ENCODE assay signal across 29 cellular contexts in the genomic region with DNA sequence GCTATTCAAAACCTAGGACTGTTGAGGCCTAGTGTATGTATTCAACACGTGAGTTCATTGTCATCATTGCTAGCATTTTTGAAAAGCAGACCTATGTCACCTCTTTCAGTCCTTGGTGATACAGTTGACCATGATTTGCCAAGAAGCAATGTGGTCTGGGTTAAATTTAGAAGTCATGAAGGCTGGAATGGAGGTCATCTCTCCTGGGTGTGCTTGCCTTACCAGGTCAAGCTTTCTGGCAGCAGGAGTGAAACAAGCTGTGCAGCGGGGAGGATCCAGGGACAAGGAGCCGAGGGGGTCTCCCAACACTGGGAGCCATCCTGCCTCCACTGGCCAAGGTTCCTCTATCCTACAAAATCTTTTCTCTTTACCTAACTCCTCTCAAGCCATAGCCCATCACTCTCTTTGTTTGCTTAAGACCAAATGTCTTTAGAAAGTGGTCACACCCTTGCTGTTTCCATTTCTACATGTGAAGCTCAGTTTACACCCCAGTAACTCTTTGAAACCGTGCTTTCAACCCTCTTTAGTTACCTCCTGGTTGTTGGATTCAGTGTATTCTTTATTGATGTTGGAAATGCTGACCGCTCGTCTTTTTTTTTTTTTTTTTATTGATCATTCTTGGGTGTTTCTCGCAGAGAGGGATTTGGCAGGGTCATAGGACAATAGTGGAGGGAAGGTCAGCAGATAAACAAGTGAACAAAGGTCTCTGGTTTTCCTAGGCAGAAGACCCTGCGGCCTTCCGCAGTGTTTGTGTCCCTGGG. TPM values are rescaled to one million over a fixed set of nuclear protein-coding genes. Genes with fewer than 3 reads are reported as not detected.
"Had no signal": no experiment of that assay in that cellular context is flagged by ENCODE, and none has a peak within 500 bp of the region (broad histone marks: within the 10 kb centered on the region; RNA-seq: fewer than 3 reads in every experiment).

No MANE protein-coding gene starts in this region.

- H3K27ac ChIP-seq: epithelial cell of prostate, esophagus squamous epithelium, hepatocyte, ovary, sigmoid colon, skin epidermis, spleen, testis, tibial artery had no signal

- H3K27me3 ChIP-seq: esophagus squamous epithelium, hepatocyte, ovary, sigmoid colon, spleen, testis had no signal

- H3K4me1 ChIP-seq: esophagus squamous epithelium, sigmoid colon, spleen, testis, tibial artery had no signal

- H3K9me3 ChIP-seq: esophagus squamous epithelium, ovary, sigmoid colon, testis, tibial artery had no signal

- ATAC-seq: natural killer cell; stimulated activated memory B cell treated with anti-CD40 and anti-IgM and Interleukin-4, amounts not matched to agents 10 μg/mL and 1 μg/mL and 100 μg/mL, for 72 hours; stimulated activated naive CD8-positive, alpha-beta T cell treated with anti-CD3 and anti-CD28 coated beads, Interleukin-15, Interleukin-2, amounts not matched to agents 100 U/mL and 50 U/mL, for 24 hours had no signal

- H3K4me3 ChIP-seq: esophagus squamous epithelium, hepatocyte, lung, ovary, sigmoid colon, skin epidermis, spleen, testis, tibial artery had no signal

- DNase-seq: caudate nucleus; cerebellar nuclear complex; cortex of kidney; effector CD8-positive, alpha-beta T cell; endodermal cell; esophagus squamous epithelium; foreskin melanocyte; glutamatergic neuron; kidney; natural killer cell; occipital lobe; ovary; posterior cingulate gyrus; retina; sigmoid colon; spleen; stimulated activated CD4-positive, alpha-beta T cell treated with anti-CD3 and anti-CD28 coated beads, Interleukin-4, amount 100 ng/mL, for 4 hours; stimulated activated naive CD8-positive, alpha-beta T cell treated with anti-CD3 and anti-CD28 coated beads, Interleukin-15, Interleukin-2, amounts not matched to agents 100 U/mL and 50 U/mL, for 24 hours; substantia nigra; testis; tibial artery had no signal

- H3K36me3 ChIP-seq: esophagus squamous epithelium, ovary, sigmoid colon, spleen, tibial artery had no signal

RNA-seq across cellular contexts. Expression of a gene that starts 40.0 kb away (rescaled TPM):
- total RNA-seq: esophagus squamous epithelium, kidney, mononuclear cell, natural killer cell, occipital lobe, pulmonary artery endothelial cell, sigmoid colon, spleen, urinary bladder had no signal
